In genomic region chr5:157265714-157266285, GRCh38 we compare ENCODE assay signal across 8 cellular contexts. TPM values are rescaled to one million over a fixed set of nuclear protein-coding genes. Genes with fewer than 3 reads are reported as not detected.
DNase-seq lines count a peak whose midpoint lies in the region; ATAC-seq and TF ChIP-seq lines count a peak whose summit lies in the region.

CYFIP2 (plus strand) TSS chr5:157266123; CDS start chr5:157285362, 19,239 bp downstream.

- WGBS in GM23248 (ENCODE audit: low coverage in 1 of 2, low lambda C conversion rate in 2 of 2, missing lambda C conversion rate in 2 of 2), 2 experiments: 2 to 3% methylated on average over 26 to 36 of the region's 58 CpGs

- CTCF ChIA-PET in T-cell (lab: Charles Lee): interaction anchor here (0.6 to 1.1 kb wide), 3 partner anchors 14 to 85 kb away, joined by 3 to 4 read pairs (median 4); partner anchors contain the start of gene ITK (in 1 of the 2)

- no peaks in the 10 kb centered on the region for H3K27me3 Mint-ChIP-seq in T-cell
- H3K27me3 Mint-ChIP-seq in activated naive CD8-positive, alpha-beta T cell treated with anti-CD3 and anti-CD28 coated beads, Interleukin-2, amount 50 U/mL, for 24 hours: no peaks in the 10 kb centered on the region

- H3K9me3 ChIP-seq in GM23248 (ENCODE audit: low read depth): no peaks in the 10 kb centered on the region
- no peaks in the 10 kb centered on the region for H3K9me3 ChIP-seq in Karpas-422 (ENCODE audit: low read length)
- H3K9me3 ChIP-seq in right atrium auricular region: no peaks in the 10 kb centered on the region

- H3K27me3 ChIP-seq in GM06990 (replicated peaks; ENCODE audit: control insufficient read depth, insufficient read depth, low read length) (no peaks in the 10 kb centered on the region), GM23248 (replicated peaks; ENCODE audit: insufficient read depth) (no peaks in the 10 kb centered on the region), Karpas-422 (ENCODE audit: low read length) (no peaks in the 10 kb centered on the region), right atrium auricular region (no peaks in the 10 kb centered on the region)

- H3K4me2 ChIP-seq in GM23248 (ENCODE audit: unreplicated experiment) (peak within 1 kb of the TSS; percentile 85), Karpas-422 (ENCODE audit: low read depth, low read length, poor library complexity, severe bottlenecking) (peak within 1 kb of the TSS; percentile 94)

- no peaks in the 10 kb centered on the region for H3K36me3 ChIP-seq in GM06990 (ENCODE audit: control insufficient read depth, insufficient read depth, low read length)
- H3K36me3 ChIP-seq in GM23248 (ENCODE audit: low read depth): no peaks in the 10 kb centered on the region
- H3K36me3 ChIP-seq in Karpas-422 (ENCODE audit: insufficient read depth, low read length): peaks cover 12% of the 10 kb centered on the region; the same call in 1 of the 2 replicates
- no peaks in the 10 kb centered on the region for H3K36me3 ChIP-seq in right atrium auricular region

- no peak within 1 kb of the TSS for H3K27ac ChIP-seq in GM23248
- H3K27ac ChIP-seq in Karpas-422 (ENCODE audit: low read length): peak within 1 kb of the TSS; percentile 98
- peak within 1 kb of the TSS; percentile 66 to 87 for H3K27ac ChIP-seq in right atrium auricular region

- H3F3A ChIP-seq in GM23248 (ENCODE audit: insufficient read depth): no peaks in the 10 kb centered on the region

- peak within 1 kb of the TSS; percentile 99 for H3K27ac Mint-ChIP-seq in T-cell
- peak within 1 kb of the TSS; percentile 94 for H3K27ac Mint-ChIP-seq in activated naive CD8-positive, alpha-beta T cell treated with anti-CD3 and anti-CD28 coated beads, Interleukin-2, amount 50 U/mL, for 24 hours

- H3K4me1 ChIP-seq in GM23248 (ENCODE audit: insufficient read depth) (no peaks in the 10 kb centered on the region), Karpas-422 (ENCODE audit: low read length) (peaks cover 62% of the 10 kb centered on the region), right atrium auricular region (peaks cover 0 to 28% of the 10 kb centered on the region in 2 donors)

- H3K4me3 Mint-ChIP-seq in T-cell: peak within 1 kb of the TSS; percentile 93 to 96 (median 94)
- peak within 1 kb of the TSS; percentile 90 for H3K4me3 Mint-ChIP-seq in activated naive CD8-positive, alpha-beta T cell treated with anti-CD3 and anti-CD28 coated beads, Interleukin-2, amount 50 U/mL, for 24 hours

- ATAC-seq in T-cell (replicated peaks in 1 of 4): peak; percentile 89 to 93 (median 90)
- peak; percentile 80 for ATAC-seq in activated naive CD8-positive, alpha-beta T cell treated with anti-CD3 and anti-CD28 coated beads, Interleukin-2, amount 50 U/mL, for 24 hours

- in situ Hi-C loops in GM23248 (cut with MboI): no loop called here

- no peak for TF ChIP-seq CTCF in GM06990 (IDR thresholded peaks at IDR 0.05; ENCODE audit: insufficient read depth, low read length, poor library complexity, severe bottlenecking)
- no peak for TF ChIP-seq CTCF in right atrium auricular region (IDR thresholded peaks at IDR 0.05)

- H3K79me2 ChIP-seq in GM23248 (ENCODE audit: insufficient read depth) (no peaks in the 10 kb centered on the region), Karpas-422 (ENCODE audit: low read length) (peaks cover 47% of the 10 kb centered on the region)

- peak within 1 kb of the TSS; percentile 98 for H2AFZ ChIP-seq in GM23248
- H2AFZ ChIP-seq in Karpas-422 (ENCODE audit: low read length): peak within 1 kb of the TSS; percentile 74

- POLR2A ChIA-PET in T-cell (lab: Charles Lee): interaction anchor here (0.6 to 2.6 kb wide), 4 partner anchors 13 to 640 kb away, joined by 3 to 9 read pairs (median 3); partner anchors contain the start of gene MED7 (in 1 of the 2)

- H3K9ac ChIP-seq in GM23248 (peak within 1 kb of the TSS; percentile 30; the same call in 1 of the 2 replicates), Karpas-422 (ENCODE audit: low read length) (peak within 1 kb of the TSS; percentile 83)

- H4K20me1 ChIP-seq in GM23248 (ENCODE audit: insufficient read depth) (no peaks in the 10 kb centered on the region), Karpas-422 (ENCODE audit: insufficient read depth, low read depth, low read length) (peaks cover 3% of the 10 kb centered on the region; the same call in 1 of the 2 replicates)

- peaks cover 70 to 80% (median 78%) of the 10 kb centered on the region in 3 donors for H3K4me1 Mint-ChIP-seq in T-cell
- peaks cover 70% of the 10 kb centered on the region for H3K4me1 Mint-ChIP-seq in activated naive CD8-positive, alpha-beta T cell treated with anti-CD3 and anti-CD28 coated beads, Interleukin-2, amount 50 U/mL, for 24 hours

- peaks cover 21% of the 10 kb centered on the region for H3K36me3 Mint-ChIP-seq in T-cell
- peaks cover 25% of the 10 kb centered on the region for H3K36me3 Mint-ChIP-seq in activated naive CD8-positive, alpha-beta T cell treated with anti-CD3 and anti-CD28 coated beads, Interleukin-2, amount 50 U/mL, for 24 hours (ENCODE audit: low read depth)

- H3K4me3 ChIP-seq in GM06990 (replicated peaks; ENCODE audit: low read depth, low read length) (peak within 1 kb of the TSS; percentile 82), GM23248 (peak within 1 kb of the TSS; percentile 86), Karpas-422 (ENCODE audit: low read length) (peak within 1 kb of the TSS; percentile 84), right atrium auricular region (peak within 1 kb of the TSS; percentile 67 to 78)

- H3K9me2 ChIP-seq in GM23248 (ENCODE audit: insufficient read depth): no peaks in the 10 kb centered on the region
- H3K9me2 ChIP-seq in Karpas-422 (replicated peaks; ENCODE audit: insufficient read depth, low read length): no peaks in the 10 kb centered on the region

- H3K9me3 Mint-ChIP-seq in T-cell: no peaks in the 10 kb centered on the region
- no peaks in the 10 kb centered on the region for H3K9me3 Mint-ChIP-seq in activated naive CD8-positive, alpha-beta T cell treated with anti-CD3 and anti-CD28 coated beads, Interleukin-2, amount 50 U/mL, for 24 hours

- peak; percentile 87 for DNase-seq in GM06990 (ENCODE audit: extremely low read depth, insufficient read length)
- DNase-seq in GM23248: peak; percentile 70
- peak; percentile 92 for DNase-seq in Karpas-422
- peak; percentile 74 to 91 (median 84) for DNase-seq in T-cell
- DNase-seq in activated naive CD8-positive, alpha-beta T cell treated with anti-CD3 and anti-CD28 coated beads, Interleukin-2, amount 50 U/mL, for 24 hours: peak; percentile 88
- DNase-seq in right atrium auricular region (ENCODE audit: low spot score): no peak
- DNase-seq in renal cortical epithelial cell (ENCODE audit: low read depth): no peak
- DNase-seq in OCI-M2 (lab: John Stamatoyannopoulos, UW; ENCODE audit: unreplicated experiment): no peak

RNA-seq across cellular contexts. Expression of gene CYFIP2, which starts in this region (rescaled TPM):
- total RNA-seq in GM23248 (2014; rRNA removed; shearing (Covaris generic)): 1.8 and 5.9 TPM in 2 replicates
- 2.2 and 3.0 TPM in 2 replicates for polyA plus RNA-seq in GM23248 (2016; fragmentation: Nextera tagmentation; extraction: Ambion mirVana)
- total RNA-seq in Karpas-422 (2014; rRNA removed; shearing (Covaris generic); ENCODE audit: low replicate concordance): 355 and 517 TPM in 2 replicates
- total RNA-seq in T-cell (100 to 1,000 TPM; 362 to 497 (median 398) TPM), right atrium auricular region (10 to 100 TPM; 51.5 to 55.4 TPM), renal cortical epithelial cell (38.7 and 57.9 TPM in 2 replicates)

Comparison
In these comparisons a context has a peak if more than half of its experiments do, and no peak if none do; other contexts are left out.
1. DNase-seq: peak in GM06990 (single experiment), GM23248 (single experiment), Karpas-422 (single experiment), T-cell (34 of 34) and activated naive CD8-positive, alpha-beta T cell treated with anti-CD3 and anti-CD28 coated beads, Interleukin-2, amount 50 U/mL, for 24 hours (single experiment); none in right atrium auricular region (single experiment), renal cortical epithelial cell (single experiment) and OCI-M2 (single experiment).
2. Peak in every context shown above with its lines, with median percentiles within 50 percentile points of each other: H3K4me3 ChIP-seq.